Comparison of ENCODE assay signal across 1 cellular context in the genomic region with DNA sequence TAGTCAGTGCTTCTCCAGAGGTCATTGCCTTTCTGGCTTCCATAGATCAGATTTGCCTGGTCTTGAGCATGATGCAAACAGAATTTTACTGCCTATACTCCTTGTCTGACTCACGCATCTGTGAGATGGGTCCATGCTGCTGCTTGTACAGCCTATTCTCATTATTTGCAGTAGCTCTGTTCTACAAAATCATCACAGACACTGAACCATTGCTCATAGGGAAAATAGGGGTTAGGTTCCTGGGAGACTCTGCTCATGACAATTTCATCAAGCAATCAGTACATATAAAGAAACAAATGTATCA.
TF ChIP-seq lines count a peak whose summit lies in the region.

No MANE protein-coding gene starts in this region.

TF ChIP-seq in HCT116, 20 proteins besides CTCF, POLR2A, EP300 and RAD21:
- TF ChIP-seq REST (IDR thresholded peaks at IDR 0.05; ENCODE audit: low read depth) (no peak), ZFX (IDR thresholded peaks at IDR 0.05) (no peak), TCF7L2 (IDR thresholded peaks at IDR 0.05; ENCODE audit: borderline replicate concordance, extremely low read depth, insufficient read depth, insufficient read length) (no peak), SRF (IDR thresholded peaks at IDR 0.05; ENCODE audit: low read depth) (no peak), EGR1 (IDR thresholded peaks at IDR 0.05; ENCODE audit: low read depth) (no peak), ZBTB33 (IDR thresholded peaks at IDR 0.05; ENCODE audit: extremely low read depth, insufficient replicate concordance, low read length) (no peak), ZNF274 (IDR thresholded peaks at IDR 0.05; ENCODE audit: low read depth, low read length) (no peak), SIN3A (IDR thresholded peaks at IDR 0.05; ENCODE audit: low read depth) (no peak), EZH2phosphoT487 (IDR thresholded peaks at IDR 0.05; ENCODE audit: borderline replicate concordance) (no peak), CBX3 (IDR thresholded peaks at IDR 0.05; ENCODE audit: low read depth) (no peak), JUND (IDR thresholded peaks at IDR 0.05) (no peak), POLR2AphosphoS5 (IDR thresholded peaks at IDR 0.05; ENCODE audit: low read depth, low read length) (no peak), EZH2 (IDR thresholded peaks at IDR 0.05) (no peak)
- TF ChIP-seq, protein P1, sequence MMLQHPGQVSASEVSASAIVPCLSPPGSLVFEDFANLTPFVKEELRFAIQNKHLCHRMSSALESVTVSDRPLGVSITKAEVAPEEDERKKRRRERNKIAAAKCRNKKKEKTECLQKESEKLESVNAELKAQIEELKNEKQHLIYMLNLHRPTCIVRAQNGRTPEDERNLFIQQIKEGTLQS (IDR thresholded peaks at IDR 0.05): no peak
